Comparison of ENCODE assay signal across 8 cellular contexts in the genomic region with DNA sequence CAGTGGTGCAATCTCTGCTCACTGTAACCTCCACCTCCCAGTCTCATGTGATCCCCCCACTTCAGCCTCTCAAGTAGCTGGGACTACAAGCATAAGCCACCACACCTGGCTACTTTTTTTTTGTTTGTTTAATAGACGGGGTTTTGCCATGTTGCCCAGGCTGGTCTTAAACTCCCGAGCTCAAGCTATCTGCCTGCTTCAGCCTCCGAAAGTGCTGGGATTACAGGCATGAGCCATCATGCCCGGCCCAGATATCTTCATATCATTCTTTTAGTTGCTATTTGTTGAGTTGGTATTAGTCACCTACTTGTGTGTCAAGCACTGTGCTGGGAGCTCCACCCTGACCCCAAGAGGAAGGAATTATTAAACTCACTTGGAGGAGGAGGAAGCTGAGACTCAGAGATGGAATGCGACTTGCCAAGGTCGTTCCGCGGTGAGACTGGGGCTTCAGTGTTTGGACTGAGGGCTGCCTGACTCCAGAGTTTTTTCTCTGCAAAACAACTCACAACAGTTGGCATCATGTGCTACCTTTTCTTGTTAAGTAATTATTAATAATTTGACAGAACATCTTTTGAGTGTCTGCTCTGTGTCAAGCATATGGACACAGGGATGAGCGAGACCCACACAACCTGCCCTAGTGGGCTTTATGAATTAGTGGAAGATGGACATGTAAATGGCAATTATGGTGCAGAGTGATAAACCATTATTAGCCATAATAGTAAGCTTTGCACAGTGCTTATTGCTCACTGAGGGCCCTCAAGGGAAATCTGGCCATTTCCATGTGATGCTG.
DNase-seq lines count a peak whose midpoint lies in the region; TF ChIP-seq lines count a peak whose summit lies in the region.

No MANE protein-coding gene starts in this region.

- peak; percentile 18 for TF ChIP-seq CTCF in nephron progenitor cell (IDR thresholded peaks at IDR 0.05)

- peaks cover 75% of the 10 kb centered on the region for H3K4me1 Mint-ChIP-seq in nephron progenitor cell
- H3K4me1 Mint-ChIP-seq in activated naive CD4-positive, alpha-beta T cell treated with anti-CD3 and anti-CD28 coated beads for 36 hours (ENCODE audit: low read depth), result no peaks in the 10 kb centered on the region

- CTCF ChIA-PET in activated naive CD4-positive, alpha-beta T cell treated with anti-CD3 and anti-CD28 coated beads for 36 hours (lab: Charles Lee), result interaction anchor here (0.9 kb wide), 1 partner anchor 11 kb away, joined by 3 read pairs; no protein-coding TSS in a partner anchor

- peaks cover 60% of the 10 kb centered on the region for H3K27me3 Mint-ChIP-seq in nephron progenitor cell (ENCODE audit: low read depth, poor library complexity)
- H3K27me3 Mint-ChIP-seq in activated naive CD4-positive, alpha-beta T cell treated with anti-CD3 and anti-CD28 coated beads for 36 hours (ENCODE audit: low read depth), result peaks cover 12% of the 10 kb centered on the region

- no peak overlapping the region for H3K27ac Mint-ChIP-seq in nephron progenitor cell
- H3K27ac Mint-ChIP-seq in activated naive CD4-positive, alpha-beta T cell treated with anti-CD3 and anti-CD28 coated beads for 36 hours, result no peak overlapping the region

- intact Hi-C loops in activated naive CD4-positive, alpha-beta T cell treated with anti-CD3 and anti-CD28 coated beads for 36 hours (cut with micrococcal nuclease), result no loop called here

- no peaks in the 10 kb centered on the region for H3K9me3 Mint-ChIP-seq in nephron progenitor cell
- no peaks in the 10 kb centered on the region for H3K9me3 Mint-ChIP-seq in activated naive CD4-positive, alpha-beta T cell treated with anti-CD3 and anti-CD28 coated beads for 36 hours

- H3K36me3 Mint-ChIP-seq in nephron progenitor cell (ENCODE audit: low read depth), result no peaks in the 10 kb centered on the region
- H3K36me3 Mint-ChIP-seq in activated naive CD4-positive, alpha-beta T cell treated with anti-CD3 and anti-CD28 coated beads for 36 hours (ENCODE audit: low read depth), result no peaks in the 10 kb centered on the region

- peak overlapping the region; percentile 20 for H3K4me3 Mint-ChIP-seq in nephron progenitor cell
- no peak overlapping the region for H3K4me3 Mint-ChIP-seq in activated naive CD4-positive, alpha-beta T cell treated with anti-CD3 and anti-CD28 coated beads for 36 hours

- DNase-seq in DMS 273 (lab: John Stamatoyannopoulos, UW; ENCODE audit: unreplicated experiment), result peak; percentile 41
- DNase-seq in NCI-H510A (lab: John Stamatoyannopoulos, UW), result peak; percentile 32
- peak; percentile 42 for DNase-seq in epidermal melanocyte (ENCODE audit: insufficient read length, low spot score)
- no peak for DNase-seq in nephron progenitor cell
- DNase-seq in NCI-H526 treated with DMSO at 0.1 percent for 48 hours (lab: John Stamatoyannopoulos, UW), result no peak
- no peak for DNase-seq in RPMI8226
- DNase-seq in occipital lobe (lab: John Stamatoyannopoulos, UW), result no peak
- DNase-seq in activated naive CD4-positive, alpha-beta T cell treated with anti-CD3 and anti-CD28 coated beads for 36 hours, result no peak

Comparison
In these comparisons a context has a peak if more than half of its experiments do, and no peak if none do; other contexts are left out.
1. DNase-seq: peak in DMS 273 (single experiment), NCI-H510A (single experiment) and epidermal melanocyte (single experiment); none in nephron progenitor cell (single experiment), NCI-H526 treated with DMSO at 0.1 percent for 48 hours (single experiment), RPMI8226 (single experiment), occipital lobe (single experiment) and activated naive CD4-positive, alpha-beta T cell treated with anti-CD3 and anti-CD28 coated beads for 36 hours (single experiment).